Comparison of ENCODE assay signal across 12 cellular contexts in the genomic region with DNA sequence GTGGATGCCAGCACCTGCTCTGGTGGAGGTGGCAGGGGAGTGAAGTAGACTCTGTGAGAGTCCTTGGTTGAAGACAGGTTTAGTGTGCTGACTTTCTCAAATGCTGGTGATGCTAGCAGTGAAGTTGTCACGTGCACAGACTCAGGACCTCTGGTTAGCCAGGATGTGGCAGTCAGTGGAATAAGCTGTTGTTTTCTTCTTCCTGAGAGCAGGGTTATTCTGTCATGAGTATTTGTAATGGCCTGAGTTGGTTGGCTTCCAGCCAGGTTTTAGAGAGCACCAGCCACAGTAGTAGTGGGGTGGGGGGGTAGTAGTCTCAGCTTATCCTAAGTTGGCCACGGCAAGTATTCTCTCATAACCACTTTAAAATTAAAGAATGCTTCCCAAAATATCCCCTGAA.
DNase-seq lines count a peak whose midpoint lies in the region; ATAC-seq and TF ChIP-seq lines count a peak whose summit lies in the region.
"Had no signal": no experiment of that assay in that cellular context is flagged by ENCODE, and none has a peak within 500 bp of the region (broad histone marks: within the 10 kb centered on the region; RNA-seq: fewer than 3 reads in every experiment).

No MANE protein-coding gene starts in this region.

- H3K9me3 Mint-ChIP-seq in stimulated activated naive CD8-positive, alpha-beta T cell treated with anti-CD3 and anti-CD28 coated beads, Interleukin-15, amount 100 ng/mL, for 72 hours = peaks cover 4 to 6% of the 10 kb centered on the region in 2 donors
- no peaks in the 10 kb centered on the region for H3K9me3 Mint-ChIP-seq in central memory CD8-positive, alpha-beta T cell

- H3F3A ChIP-seq in SK-N-SH (replicated peaks; ENCODE audit: insufficient read depth) = no peaks in the 10 kb centered on the region

- H3K4me1 Mint-ChIP-seq in stimulated activated naive CD8-positive, alpha-beta T cell treated with anti-CD3 and anti-CD28 coated beads, Interleukin-15, amount 100 ng/mL, for 72 hours = peaks cover 31% of the 10 kb centered on the region
- H3K4me1 Mint-ChIP-seq in central memory CD8-positive, alpha-beta T cell = peaks cover 23% of the 10 kb centered on the region

- H3K4me3 Mint-ChIP-seq in stimulated activated naive CD8-positive, alpha-beta T cell treated with anti-CD3 and anti-CD28 coated beads, Interleukin-15, amount 100 ng/mL, for 72 hours = peak overlapping the region; percentile 11 to 42
- no peak overlapping the region for H3K4me3 Mint-ChIP-seq in central memory CD8-positive, alpha-beta T cell
- H3K4me3 Mint-ChIP-seq: activated B cell treated with CpG ODN at 0.5 μM for 24 hours had no signal

- no peak for TF ChIP-seq EP300 in SK-N-SH (IDR thresholded peaks at IDR 0.05; ENCODE audit: borderline replicate concordance in 1 of 2, low read depth in 1 of 2, low read length in 1 of 2)

- CTCF ChIA-PET in SK-N-SH (lab: Yijun Ruan, JAX) = no interaction called here

- WGBS in SK-N-SH (ENCODE audit: low lambda C conversion rate) = 73% methylated on average over 2 of the region's 2 CpGs

- no peak overlapping the region for H3K9ac ChIP-seq in SK-N-SH

- no peak overlapping the region for H3K4me2 ChIP-seq in SK-N-SH

- peaks cover 0 to 3% of the 10 kb centered on the region in 2 experiments; a peak in 1 of 4 replicates for H3K4me1 ChIP-seq in SK-N-SH (ENCODE audit: control insufficient read depth in 1 of 2, insufficient read depth in 2 of 2, low read depth in 1 of 2, low read length in 1 of 2)

- H4K20me1 ChIP-seq in SK-N-SH (ENCODE audit: insufficient read depth) = no peaks in the 10 kb centered on the region

- H3K27ac Mint-ChIP-seq in stimulated activated naive CD8-positive, alpha-beta T cell treated with anti-CD3 and anti-CD28 coated beads, Interleukin-15, amount 100 ng/mL, for 72 hours = peak overlapping the region in 1 of 2 donors; percentile 94
- peak overlapping the region; percentile 62 for H3K27ac Mint-ChIP-seq in central memory CD8-positive, alpha-beta T cell (ENCODE audit: low read depth)
- H3K27ac Mint-ChIP-seq: activated B cell treated with CpG ODN at 0.5 μM for 24 hours had no signal

- H3K9me2 ChIP-seq in SK-N-SH = no peaks in the 10 kb centered on the region

- DNase-seq in stimulated activated naive CD8-positive, alpha-beta T cell treated with anti-CD3 and anti-CD28 coated beads, Interleukin-15, amount 100 ng/mL, for 72 hours = peak; percentile 17 to 22
- DNase-seq in stimulated activated naive CD8-positive, alpha-beta T cell treated with anti-CD3 and anti-CD28 coated beads, Interleukin-15, Interleukin-2, amounts not matched to agents 100 U/mL and 50 U/mL, for 24 hours = no peak
- DNase-seq in NCI-H345 treated with DMSO at 0.1 percent for 48 hours (lab: John Stamatoyannopoulos, UW; ENCODE audit: unreplicated experiment) (peak; percentile 2), NCI-H2196 treated with DMSO at 0.1 percent for 48 hours (lab: John Stamatoyannopoulos, UW; ENCODE audit: unreplicated experiment) (no peak), SK-N-SH (no peak)
- no peak for DNase-seq in central memory CD8-positive, alpha-beta T cell (ENCODE audit: low spot score in 2 of 2)
- DNase-seq: activated B cell treated with CpG ODN at 0.5 μM for 24 hours; activated naive CD4-positive, alpha-beta T cell treated with Interleukin-2 at 50 U/mL for 16 hours; Kasumi-1 had no signal

- TF ChIP-seq CTCF in SK-N-SH (IDR thresholded peaks at IDR 0.05) = no peak

- no peak overlapping the region for H3K27ac ChIP-seq in SK-N-SH (ENCODE audit: low read depth in 2 of 2, low read length in 1 of 2)

- H3K27me3 ChIP-seq in SK-N-SH (ENCODE audit: insufficient read depth) = no peaks in the 10 kb centered on the region

- H3K27me3 Mint-ChIP-seq in stimulated activated naive CD8-positive, alpha-beta T cell treated with anti-CD3 and anti-CD28 coated beads, Interleukin-15, amount 100 ng/mL, for 72 hours = no peaks in the 10 kb centered on the region
- no peaks in the 10 kb centered on the region for H3K27me3 Mint-ChIP-seq in central memory CD8-positive, alpha-beta T cell
- H3K27me3 Mint-ChIP-seq: activated B cell treated with CpG ODN at 0.5 μM for 24 hours had no signal

- H2AFZ ChIP-seq in SK-N-SH (ENCODE audit: low read depth) = no peak overlapping the region

- no peaks in the 10 kb centered on the region for H3K79me2 ChIP-seq in SK-N-SH (ENCODE audit: insufficient read depth)

- no peak overlapping the region for H3K4me3 ChIP-seq in SK-N-SH (ENCODE audit: low read depth in 2 of 2, low read length in 1 of 2)

- H3K36me3 Mint-ChIP-seq in central memory CD8-positive, alpha-beta T cell (ENCODE audit: insufficient read depth) = no peaks in the 10 kb centered on the region
- H3K36me3 Mint-ChIP-seq: CD4-positive, CD25-positive, alpha-beta regulatory T cell had no signal

- H3K9me3 ChIP-seq in SK-N-SH = no peaks in the 10 kb centered on the region

- no peak for TF ChIP-seq RAD21 in SK-N-SH (IDR thresholded peaks at IDR 0.05; ENCODE audit: low read length)

- POLR2A ChIA-PET in SK-N-SH (lab: Yijun Ruan, JAX) = interaction anchor here (0.6 kb wide), 1 partner anchor 56 kb away, joined by 3 read pairs; no protein-coding TSS in a partner anchor

- H3K36me3 ChIP-seq in SK-N-SH (replicated peaks in 1 of 2; ENCODE audit: control insufficient read depth in 1 of 2, insufficient read depth in 2 of 2, low read length in 1 of 2) = no peaks in the 10 kb centered on the region

- peak; percentile 62 for ATAC-seq in stimulated activated naive CD8-positive, alpha-beta T cell treated with anti-CD3 and anti-CD28 coated beads, Interleukin-15, amount 100 ng/mL, for 72 hours
- ATAC-seq in stimulated activated naive CD8-positive, alpha-beta T cell treated with anti-CD3 and anti-CD28 coated beads, Interleukin-15, Interleukin-2, amounts not matched to agents 100 U/mL and 50 U/mL, for 24 hours = no peak
- no peak for ATAC-seq in central memory CD8-positive, alpha-beta T cell (replicated peaks; ENCODE audit: extremely low read depth, poor library complexity, severe bottlenecking)
- no peak for ATAC-seq in GM18870 (IDR thresholded peaks at IDR 0.05; ENCODE audit: unreplicated experiment)
- ATAC-seq in GM19035 (IDR thresholded peaks at IDR 0.05; ENCODE audit: unreplicated experiment) = no peak

TF ChIP-seq in SK-N-SH, 30 proteins besides CTCF, POLR2A, EP300 and RAD21:
- TF ChIP-seq, protein P1, sequence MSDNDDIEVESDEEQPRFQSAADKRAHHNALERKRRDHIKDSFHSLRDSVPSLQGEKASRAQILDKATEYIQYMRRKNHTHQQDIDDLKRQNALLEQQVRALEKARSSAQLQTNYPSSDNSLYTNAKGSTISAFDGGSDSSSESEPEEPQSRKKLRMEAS (IDR thresholded peaks at IDR 0.05; ENCODE audit: low read depth) = no peak
- TF ChIP-seq GABPA (IDR thresholded peaks at IDR 0.05; ENCODE audit: low read depth) = no peak

Comparison
In these comparisons a context has a peak if more than half of its experiments do, and no peak if none do; other contexts are left out.
1. DNase-seq: peak in stimulated activated naive CD8-positive, alpha-beta T cell treated with anti-CD3 and anti-CD28 coated beads, Interleukin-15, amount 100 ng/mL, for 72 hours (2 of 2) and NCI-H345 treated with DMSO at 0.1 percent for 48 hours (single experiment); none in stimulated activated naive CD8-positive, alpha-beta T cell treated with anti-CD3 and anti-CD28 coated beads, Interleukin-15, Interleukin-2, amounts not matched to agents 100 U/mL and 50 U/mL, for 24 hours (single experiment), central memory CD8-positive, alpha-beta T cell (0 of 2), NCI-H2196 treated with DMSO at 0.1 percent for 48 hours (single experiment) and SK-N-SH (single experiment).